1 cellular context compared by ENCODE assay signal in the genomic region with DNA sequence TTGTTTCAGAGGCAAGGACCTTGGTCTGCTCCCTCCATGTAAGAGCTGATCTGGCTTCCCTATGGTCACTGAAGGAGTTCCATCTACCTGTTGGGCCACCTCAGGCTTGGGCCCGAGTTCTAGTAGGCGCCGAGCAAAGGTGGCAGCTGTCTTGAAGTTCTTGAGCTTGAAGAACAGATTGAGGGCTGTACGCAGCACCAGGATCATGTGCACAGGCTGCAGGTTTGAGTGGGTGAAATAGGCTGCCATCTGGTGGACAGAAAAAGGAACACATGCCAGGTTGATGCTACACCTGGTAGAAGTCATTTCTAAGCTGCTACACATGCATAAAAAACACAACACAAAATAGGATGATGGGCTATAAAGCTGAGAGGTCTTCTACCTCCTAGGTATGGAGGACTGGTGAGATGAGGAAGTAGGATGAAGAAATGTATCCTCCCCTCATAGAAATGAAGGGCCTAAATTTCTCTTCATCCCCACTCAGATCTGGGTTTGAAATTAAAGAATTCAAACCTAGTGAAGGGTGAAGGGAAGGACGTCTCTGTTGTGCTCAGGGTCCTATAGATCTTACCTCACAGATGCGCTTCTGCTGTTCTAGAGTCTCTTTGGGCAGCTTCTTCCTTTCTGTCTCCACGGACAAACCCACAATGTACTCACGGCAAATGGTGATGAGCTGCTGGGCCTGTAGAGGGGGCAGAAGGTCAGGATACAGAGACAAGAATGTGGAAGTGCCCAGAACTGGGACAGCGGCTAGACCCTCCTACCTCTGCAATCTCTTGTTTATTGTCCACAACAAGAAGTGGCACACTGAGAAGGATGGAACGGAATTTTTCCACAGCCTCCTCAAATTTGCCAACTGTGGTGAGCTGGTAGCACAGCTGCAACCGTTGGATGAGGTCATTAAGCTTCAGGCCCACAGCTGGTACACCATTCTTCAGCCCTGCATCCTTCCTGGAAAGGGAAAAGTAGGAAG.
A peak's percentile ranks its signal among the peaks of the same experiment; 100 is the strongest.
TF ChIP-seq lines count a peak whose summit lies in the region.

No MANE protein-coding gene starts in this region.

TF ChIP-seq in IMR-90, 13 proteins besides CTCF, POLR2A, EP300 and RAD21:
- TF ChIP-seq, protein P1, sequence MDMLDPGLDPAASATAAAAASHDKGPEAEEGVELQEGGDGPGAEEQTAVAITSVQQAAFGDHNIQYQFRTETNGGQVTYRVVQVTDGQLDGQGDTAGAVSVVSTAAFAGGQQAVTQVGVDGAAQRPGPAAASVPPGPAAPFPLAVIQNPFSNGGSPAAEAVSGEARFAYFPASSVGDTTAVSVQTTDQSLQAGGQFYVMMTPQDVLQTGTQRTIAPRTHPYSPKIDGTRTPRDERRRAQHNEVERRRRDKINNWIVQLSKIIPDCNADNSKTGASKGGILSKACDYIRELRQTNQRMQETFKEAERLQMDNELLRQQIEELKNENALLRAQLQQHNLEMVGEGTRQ (IDR thresholded peaks at IDR 0.05; ENCODE audit: low read depth, low read length): no peak
- TF ChIP-seq BHLHE40 (IDR thresholded peaks at IDR 0.05; ENCODE audit: low read depth, low read length): no peak
- peak; percentile 57; the same call in 1 of the 2 replicates for TF ChIP-seq MXI1 (IDR thresholded peaks at IDR 0.05; ENCODE audit: borderline replicate concordance, low read depth, low read length)
- TF ChIP-seq MAFK (IDR thresholded peaks at IDR 0.05; ENCODE audit: low read depth, low read length): no peak
- no peak for TF ChIP-seq FOS (IDR thresholded peaks at IDR 0.05; ENCODE audit: low read depth, low read length)
- TF ChIP-seq MAZ (IDR thresholded peaks at IDR 0.05; ENCODE audit: borderline replicate concordance, low read depth, low read length): no peak
- no peak for TF ChIP-seq RCOR1 (IDR thresholded peaks at IDR 0.05; ENCODE audit: insufficient replicate concordance, low read length)
- no peak for TF ChIP-seq CHD1 (IDR thresholded peaks at IDR 0.05; ENCODE audit: low read depth, low read length)
- TF ChIP-seq, protein P2, sequence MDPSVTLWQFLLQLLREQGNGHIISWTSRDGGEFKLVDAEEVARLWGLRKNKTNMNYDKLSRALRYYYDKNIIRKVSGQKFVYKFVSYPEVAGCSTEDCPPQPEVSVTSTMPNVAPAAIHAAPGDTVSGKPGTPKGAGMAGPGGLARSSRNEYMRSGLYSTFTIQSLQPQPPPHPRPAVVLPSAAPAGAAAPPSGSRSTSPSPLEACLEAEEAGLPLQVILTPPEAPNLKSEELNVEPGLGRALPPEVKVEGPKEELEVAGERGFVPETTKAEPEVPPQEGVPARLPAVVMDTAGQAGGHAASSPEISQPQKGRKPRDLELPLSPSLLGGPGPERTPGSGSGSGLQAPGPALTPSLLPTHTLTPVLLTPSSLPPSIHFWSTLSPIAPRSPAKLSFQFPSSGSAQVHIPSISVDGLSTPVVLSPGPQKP (IDR thresholded peaks at IDR 0.05; ENCODE audit: borderline replicate concordance, low read depth, low read length): no peak
- TF ChIP-seq SMC3 (IDR thresholded peaks at IDR 0.05; ENCODE audit: low read depth, low read length): peak; percentile 72
- TF ChIP-seq CEBPB (IDR thresholded peaks at IDR 0.05; ENCODE audit: low read depth, low read length): no peak
